Comparison of ENCODE assay signal across 1 cellular context in the genomic region with DNA sequence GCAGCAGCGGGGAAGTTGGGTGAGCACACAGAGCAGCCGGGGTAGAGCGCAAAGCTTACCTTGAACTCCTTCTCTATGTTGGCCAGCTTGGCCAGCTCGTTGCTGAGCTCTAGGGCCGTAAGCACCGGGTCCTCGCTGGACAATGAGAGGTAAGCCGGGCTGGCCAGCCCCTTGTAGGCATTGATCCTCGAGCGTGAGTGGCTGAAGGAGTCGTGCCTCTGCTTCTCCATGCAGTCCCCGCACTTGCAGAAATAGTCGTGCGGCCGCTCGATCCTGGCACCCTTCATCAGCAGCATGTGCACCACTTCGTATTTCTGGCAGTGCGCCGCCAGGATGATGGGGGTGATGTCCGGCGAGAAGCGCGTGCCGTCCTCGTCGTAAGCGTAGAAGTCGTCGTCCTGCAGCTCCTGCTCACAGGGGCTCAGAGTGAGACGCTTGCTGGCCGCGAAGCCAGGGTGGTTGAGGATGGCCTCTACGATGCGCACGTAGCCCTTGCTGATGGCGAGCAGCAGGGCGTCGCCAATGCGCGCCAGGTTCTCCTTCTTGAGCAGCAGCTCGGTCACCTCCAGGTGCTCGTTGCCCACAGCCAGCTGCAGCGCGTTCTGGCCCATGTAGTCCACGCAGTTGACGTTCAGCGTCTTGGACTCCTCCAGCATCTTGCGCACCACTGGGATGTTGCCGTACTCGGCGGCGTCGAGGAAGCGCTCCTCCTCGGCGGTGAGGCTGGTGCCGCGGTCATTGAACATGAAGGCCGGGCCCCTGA.
TF ChIP-seq lines count a peak whose summit lies in the region.

No MANE protein-coding gene starts in this region.

TF ChIP-seq in GM23338, 12 proteins besides CTCF, POLR2A, EP300 and RAD21:
- TF ChIP-seq, protein P1, sequence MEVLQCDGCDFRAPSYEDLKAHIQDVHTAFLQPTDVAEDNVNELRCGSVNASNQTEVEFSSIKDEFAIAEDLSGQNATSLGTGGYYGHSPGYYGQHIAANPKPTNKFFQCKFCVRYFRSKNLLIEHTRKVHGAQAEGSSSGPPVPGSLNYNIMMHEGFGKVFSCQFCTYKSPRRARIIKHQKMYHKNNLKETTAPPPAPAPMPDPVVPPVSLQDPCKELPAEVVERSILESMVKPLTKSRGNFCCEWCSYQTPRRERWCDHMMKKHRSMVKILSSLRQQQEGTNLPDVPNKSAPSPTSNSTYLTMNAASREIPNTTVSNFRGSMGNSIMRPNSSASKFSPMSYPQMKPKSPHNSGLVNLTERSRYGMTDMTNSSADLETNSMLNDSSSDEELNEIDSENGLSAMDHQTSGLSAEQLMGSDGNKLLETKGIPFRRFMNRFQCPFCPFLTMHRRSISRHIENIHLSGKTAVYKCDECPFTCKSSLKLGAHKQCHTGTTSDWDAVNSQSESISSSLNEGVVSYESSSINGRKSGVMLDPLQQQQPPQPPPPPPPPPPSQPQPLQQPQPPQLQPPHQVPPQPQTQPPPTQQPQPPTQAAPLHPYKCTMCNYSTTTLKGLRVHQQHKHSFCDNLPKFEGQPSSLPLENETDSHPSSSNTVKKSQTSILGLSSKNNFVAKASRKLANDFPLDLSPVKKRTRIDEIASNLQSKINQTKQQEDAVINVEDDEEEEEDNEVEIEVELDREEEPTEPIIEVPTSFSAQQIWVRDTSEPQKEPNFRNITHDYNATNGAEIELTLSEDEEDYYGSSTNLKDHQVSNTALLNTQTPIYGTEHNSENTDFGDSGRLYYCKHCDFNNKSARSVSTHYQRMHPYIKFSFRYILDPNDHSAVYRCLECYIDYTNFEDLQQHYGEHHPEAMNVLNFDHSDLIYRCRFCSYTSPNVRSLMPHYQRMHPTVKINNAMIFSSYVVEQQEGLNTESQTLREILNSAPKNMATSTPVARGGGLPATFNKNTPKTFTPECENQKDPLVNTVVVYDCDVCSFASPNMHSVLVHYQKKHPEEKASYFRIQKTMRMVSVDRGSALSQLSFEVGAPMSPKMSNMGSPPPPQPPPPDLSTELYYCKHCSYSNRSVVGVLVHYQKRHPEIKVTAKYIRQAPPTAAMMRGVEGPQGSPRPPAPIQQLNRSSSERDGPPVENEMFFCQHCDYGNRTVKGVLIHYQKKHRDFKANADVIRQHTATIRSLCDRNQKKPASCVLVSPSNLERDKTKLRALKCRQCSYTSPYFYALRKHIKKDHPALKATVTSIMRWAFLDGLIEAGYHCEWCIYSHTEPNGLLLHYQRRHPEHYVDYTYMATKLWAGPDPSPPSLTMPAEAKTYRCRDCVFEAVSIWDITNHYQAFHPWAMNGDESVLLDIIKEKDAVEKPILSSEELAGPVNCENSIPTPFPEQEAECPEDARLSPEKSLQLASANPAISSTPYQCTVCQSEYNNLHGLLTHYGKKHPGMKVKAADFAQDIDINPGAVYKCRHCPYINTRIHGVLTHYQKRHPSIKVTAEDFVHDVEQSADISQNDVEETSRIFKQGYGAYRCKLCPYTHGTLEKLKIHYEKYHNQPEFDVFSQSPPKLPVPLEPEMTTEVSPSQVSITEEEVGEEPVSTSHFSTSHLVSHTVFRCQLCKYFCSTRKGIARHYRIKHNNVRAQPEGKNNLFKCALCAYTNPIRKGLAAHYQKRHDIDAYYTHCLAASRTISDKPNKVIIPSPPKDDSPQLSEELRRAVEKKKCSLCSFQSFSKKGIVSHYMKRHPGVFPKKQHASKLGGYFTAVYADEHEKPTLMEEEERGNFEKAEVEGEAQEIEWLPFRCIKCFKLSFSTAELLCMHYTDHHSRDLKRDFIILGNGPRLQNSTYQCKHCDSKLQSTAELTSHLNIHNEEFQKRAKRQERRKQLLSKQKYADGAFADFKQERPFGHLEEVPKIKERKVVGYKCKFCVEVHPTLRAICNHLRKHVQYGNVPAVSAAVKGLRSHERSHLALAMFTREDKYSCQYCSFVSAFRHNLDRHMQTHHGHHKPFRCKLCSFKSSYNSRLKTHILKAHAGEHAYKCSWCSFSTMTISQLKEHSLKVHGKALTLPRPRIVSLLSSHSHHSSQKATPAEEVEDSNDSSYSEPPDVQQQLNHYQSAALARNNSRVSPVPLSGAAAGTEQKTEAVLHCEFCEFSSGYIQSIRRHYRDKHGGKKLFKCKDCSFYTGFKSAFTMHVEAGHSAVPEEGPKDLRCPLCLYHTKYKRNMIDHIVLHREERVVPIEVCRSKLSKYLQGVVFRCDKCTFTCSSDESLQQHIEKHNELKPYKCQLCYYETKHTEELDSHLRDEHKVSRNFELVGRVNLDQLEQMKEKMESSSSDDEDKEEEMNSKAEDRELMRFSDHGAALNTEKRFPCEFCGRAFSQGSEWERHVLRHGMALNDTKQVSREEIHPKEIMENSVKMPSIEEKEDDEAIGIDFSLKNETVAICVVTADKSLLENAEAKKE (CRISPR knock-in tag; IDR thresholded peaks at IDR 0.05) = no peak
- TF ChIP-seq POLR2AphosphoS5 (IDR thresholded peaks at IDR 0.05; ENCODE audit: low read depth) = no peak
- TF ChIP-seq, protein P2, sequence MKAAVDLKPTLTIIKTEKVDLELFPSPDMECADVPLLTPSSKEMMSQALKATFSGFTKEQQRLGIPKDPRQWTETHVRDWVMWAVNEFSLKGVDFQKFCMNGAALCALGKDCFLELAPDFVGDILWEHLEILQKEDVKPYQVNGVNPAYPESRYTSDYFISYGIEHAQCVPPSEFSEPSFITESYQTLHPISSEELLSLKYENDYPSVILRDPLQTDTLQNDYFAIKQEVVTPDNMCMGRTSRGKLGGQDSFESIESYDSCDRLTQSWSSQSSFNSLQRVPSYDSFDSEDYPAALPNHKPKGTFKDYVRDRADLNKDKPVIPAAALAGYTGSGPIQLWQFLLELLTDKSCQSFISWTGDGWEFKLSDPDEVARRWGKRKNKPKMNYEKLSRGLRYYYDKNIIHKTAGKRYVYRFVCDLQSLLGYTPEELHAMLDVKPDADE (IDR thresholded peaks at IDR 0.05) = no peak
- TF ChIP-seq, protein P3, sequence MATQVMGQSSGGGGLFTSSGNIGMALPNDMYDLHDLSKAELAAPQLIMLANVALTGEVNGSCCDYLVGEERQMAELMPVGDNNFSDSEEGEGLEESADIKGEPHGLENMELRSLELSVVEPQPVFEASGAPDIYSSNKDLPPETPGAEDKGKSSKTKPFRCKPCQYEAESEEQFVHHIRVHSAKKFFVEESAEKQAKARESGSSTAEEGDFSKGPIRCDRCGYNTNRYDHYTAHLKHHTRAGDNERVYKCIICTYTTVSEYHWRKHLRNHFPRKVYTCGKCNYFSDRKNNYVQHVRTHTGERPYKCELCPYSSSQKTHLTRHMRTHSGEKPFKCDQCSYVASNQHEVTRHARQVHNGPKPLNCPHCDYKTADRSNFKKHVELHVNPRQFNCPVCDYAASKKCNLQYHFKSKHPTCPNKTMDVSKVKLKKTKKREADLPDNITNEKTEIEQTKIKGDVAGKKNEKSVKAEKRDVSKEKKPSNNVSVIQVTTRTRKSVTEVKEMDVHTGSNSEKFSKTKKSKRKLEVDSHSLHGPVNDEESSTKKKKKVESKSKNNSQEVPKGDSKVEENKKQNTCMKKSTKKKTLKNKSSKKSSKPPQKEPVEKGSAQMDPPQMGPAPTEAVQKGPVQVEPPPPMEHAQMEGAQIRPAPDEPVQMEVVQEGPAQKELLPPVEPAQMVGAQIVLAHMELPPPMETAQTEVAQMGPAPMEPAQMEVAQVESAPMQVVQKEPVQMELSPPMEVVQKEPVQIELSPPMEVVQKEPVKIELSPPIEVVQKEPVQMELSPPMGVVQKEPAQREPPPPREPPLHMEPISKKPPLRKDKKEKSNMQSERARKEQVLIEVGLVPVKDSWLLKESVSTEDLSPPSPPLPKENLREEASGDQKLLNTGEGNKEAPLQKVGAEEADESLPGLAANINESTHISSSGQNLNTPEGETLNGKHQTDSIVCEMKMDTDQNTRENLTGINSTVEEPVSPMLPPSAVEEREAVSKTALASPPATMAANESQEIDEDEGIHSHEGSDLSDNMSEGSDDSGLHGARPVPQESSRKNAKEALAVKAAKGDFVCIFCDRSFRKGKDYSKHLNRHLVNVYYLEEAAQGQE (IDR thresholded peaks at IDR 0.05; ENCODE audit: unreplicated experiment) = no peak
- no peak for TF ChIP-seq NANOG (IDR thresholded peaks at IDR 0.05; ENCODE audit: borderline replicate concordance)
- no peak for TF ChIP-seq ZNF114 (CRISPR knock-in tag; IDR thresholded peaks at IDR 0.05)
- TF ChIP-seq STAT1 (IDR thresholded peaks at IDR 0.05; ENCODE audit: unreplicated experiment) = no peak
- no peak for TF ChIP-seq EZH2 (IDR thresholded peaks at IDR 0.05; ENCODE audit: low read depth, unreplicated experiment)
- no peak for TF ChIP-seq ZNF331 (CRISPR knock-in tag; IDR thresholded peaks at IDR 0.05; ENCODE audit: low read depth)
- no peak for TF ChIP-seq EZH2phosphoT487 (IDR thresholded peaks at IDR 0.05; ENCODE audit: unreplicated experiment)
- TF ChIP-seq CREB1 (CRISPR knock-in tag; IDR thresholded peaks at IDR 0.05; ENCODE audit: low read depth) = no peak
- TF ChIP-seq JUNB (IDR thresholded peaks at IDR 0.05; ENCODE audit: unreplicated experiment) = no peak
